In the genomic region with DNA sequence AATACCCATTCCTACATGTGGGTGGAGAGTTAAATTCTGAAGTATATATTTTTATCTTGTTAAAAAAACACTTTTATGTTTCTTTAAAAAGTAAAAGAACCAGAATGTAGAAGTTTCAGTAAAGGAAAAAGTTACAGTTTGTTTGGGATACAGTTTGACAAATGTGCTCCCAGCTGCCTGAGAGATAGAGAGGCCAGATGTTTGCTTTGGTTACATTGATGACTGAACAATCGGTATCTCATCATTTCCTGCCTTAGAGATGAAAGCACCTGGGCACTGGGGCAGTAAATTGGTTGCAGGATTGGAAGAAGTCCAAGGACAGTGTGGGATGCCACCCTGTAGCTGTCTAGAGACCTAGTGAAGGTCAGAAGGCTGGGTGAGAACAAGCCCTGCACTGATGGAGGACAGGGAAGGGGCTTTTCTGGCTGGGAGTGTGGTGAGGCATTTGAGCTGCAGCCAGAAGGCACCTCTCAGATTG, we compare ENCODE assay signal across 8 cellular contexts. TPM values are rescaled to one million over a fixed set of nuclear protein-coding genes. Genes with fewer than 3 reads are reported as not detected.
DNase-seq lines count a peak whose midpoint lies in the region; ATAC-seq and TF ChIP-seq lines count a peak whose summit lies in the region.

No MANE protein-coding gene starts in this region.

- H3K27ac ChIP-seq in HEK293 (ENCODE audit: extremely low read depth, low read depth, low read length) = no peak overlapping the region

- no peaks in the 10 kb centered on the region for H3K27me3 Mint-ChIP-seq in activated CD4-positive, alpha-beta memory T cell treated with anti-CD3 and anti-CD28 coated beads, Interleukin-2, amount 10 ng/mL, durations not matched to agents 7 days and 5 days

- POLR2A ChIA-PET in HEK293 (lab: Yijun Ruan, JAX) (interaction anchor here (0.7 to 5.6 kb wide), 2 partner anchors 11 to 16 kb away, joined by 3 to 35 read pairs; a partner anchor contains a TSS), GM10248 (lab: Yijun Ruan, JAX) (interaction anchor here (0.6 to 1.0 kb wide), 2 partner anchors 16 to 29 kb away, joined by 3 to 4 read pairs; a partner anchor contains a TSS)
- POLR2A ChIA-PET in activated CD4-positive, alpha-beta memory T cell treated with anti-CD3 and anti-CD28 coated beads, Interleukin-2, amount 10 ng/mL, durations not matched to agents 7 days and 5 days (lab: Charles Lee) = interaction anchor here (0.8 to 3.4 kb wide), 8 partner anchors 12 to 45 kb away, joined by 3 to 19 read pairs (median 6); a partner anchor contains a TSS

- peaks cover 6 to 42% of the 10 kb centered on the region in 2 experiments; a peak in 2 of 3 replicates for H3K36me3 ChIP-seq in HEK293 (ENCODE audit: control insufficient read depth in 2 of 2, insufficient read depth in 1 of 2, low read length in 2 of 2)

- H3K9me3 Mint-ChIP-seq in activated CD4-positive, alpha-beta memory T cell treated with anti-CD3 and anti-CD28 coated beads, Interleukin-2, amount 10 ng/mL, durations not matched to agents 7 days and 5 days = no peaks in the 10 kb centered on the region

- no peaks in the 10 kb centered on the region for H3K9me3 ChIP-seq in HEK293 (ENCODE audit: control insufficient read depth, insufficient read depth, low read depth, low read length)

- H3K4me3 ChIP-seq in AG10803 (ENCODE audit: low read length) = no peak overlapping the region
- H3K4me3 ChIP-seq in HEK293 (ENCODE audit: low read depth, low read length) = no peak overlapping the region

- H3K4me3 Mint-ChIP-seq in activated CD4-positive, alpha-beta memory T cell treated with anti-CD3 and anti-CD28 coated beads, Interleukin-2, amount 10 ng/mL, durations not matched to agents 7 days and 5 days = no peak overlapping the region

- H3K4me1 Mint-ChIP-seq in activated CD4-positive, alpha-beta memory T cell treated with anti-CD3 and anti-CD28 coated beads, Interleukin-2, amount 10 ng/mL, durations not matched to agents 7 days and 5 days = peaks cover 60% of the 10 kb centered on the region

- TF ChIP-seq CTCF in AG10803 (conservative IDR thresholded peaks at IDR 0.05; ENCODE audit: low read length) (no peak), HEK293 (tag by site-specific recombination; IDR thresholded peaks at IDR 0.05) (no peak), GM10248 (IDR thresholded peaks at IDR 0.05; ENCODE audit: control extremely low read depth, extremely low read depth, low read depth, missing control alignments) (no peak)

- peaks cover 6% of the 10 kb centered on the region; the same call in 1 of the 2 replicates for H3K4me1 ChIP-seq in HEK293 (ENCODE audit: control insufficient read depth, insufficient read depth, low read length)

- peak overlapping the region; percentile 66 for H3K27ac Mint-ChIP-seq in activated CD4-positive, alpha-beta memory T cell treated with anti-CD3 and anti-CD28 coated beads, Interleukin-2, amount 10 ng/mL, durations not matched to agents 7 days and 5 days

- H3K36me3 Mint-ChIP-seq in activated CD4-positive, alpha-beta memory T cell treated with anti-CD3 and anti-CD28 coated beads, Interleukin-2, amount 10 ng/mL, durations not matched to agents 7 days and 5 days (ENCODE audit: low read depth) = peaks cover 59% of the 10 kb centered on the region

- CTCF ChIA-PET in HEK293 (lab: Yijun Ruan, JAX) (interaction anchor here (1.2 kb wide), 1 partner anchor 35 kb away, joined by 4 read pairs; no protein-coding TSS in a partner anchor), GM10248 (lab: Yijun Ruan, JAX) (interaction anchor here (1.4 kb wide), 1 partner anchor 9 kb away, joined by 6 read pairs; no protein-coding TSS in a partner anchor)
- CTCF ChIA-PET in activated CD4-positive, alpha-beta memory T cell treated with anti-CD3 and anti-CD28 coated beads, Interleukin-2, amount 10 ng/mL, durations not matched to agents 7 days and 5 days (lab: Charles Lee) = interaction anchor here (0.9 to 2.5 kb wide), 2 partner anchors 47 to 106 kb away, joined by 3 to 7 read pairs; no protein-coding TSS in a partner anchor

- peak; percentile 33 for ATAC-seq in left lobe of liver
- no peak for ATAC-seq in GM21723 (IDR thresholded peaks at IDR 0.05; ENCODE audit: unreplicated experiment)
- ATAC-seq in HG03139 (IDR thresholded peaks at IDR 0.05; ENCODE audit: unreplicated experiment) = no peak

- peak; percentile 44 for DNase-seq in AG10803 (ENCODE audit: low read depth)
- DNase-seq in activated CD4-positive, alpha-beta memory T cell treated with anti-CD3 and anti-CD28 coated beads, Interleukin-2, amount 10 ng/mL, durations not matched to agents 7 days and 5 days = no peak
- DNase-seq in left lobe of liver (ENCODE audit: low spot score) = no peak
- no peak for DNase-seq in GM10248 (ENCODE audit: extremely low spot score)
- no peak for DNase-seq in effector CD4-positive, alpha-beta T cell

TF ChIP-seq in HEK293, 187 proteins besides CTCF, POLR2A, EP300 and RAD21:
- TF ChIP-seq ZNF521 (tag by site-specific recombination; IDR thresholded peaks at IDR 0.05) = no peak
- TF ChIP-seq ZNF585B (tag by site-specific recombination; IDR thresholded peaks at IDR 0.05) = no peak
- TF ChIP-seq, protein P1, sequence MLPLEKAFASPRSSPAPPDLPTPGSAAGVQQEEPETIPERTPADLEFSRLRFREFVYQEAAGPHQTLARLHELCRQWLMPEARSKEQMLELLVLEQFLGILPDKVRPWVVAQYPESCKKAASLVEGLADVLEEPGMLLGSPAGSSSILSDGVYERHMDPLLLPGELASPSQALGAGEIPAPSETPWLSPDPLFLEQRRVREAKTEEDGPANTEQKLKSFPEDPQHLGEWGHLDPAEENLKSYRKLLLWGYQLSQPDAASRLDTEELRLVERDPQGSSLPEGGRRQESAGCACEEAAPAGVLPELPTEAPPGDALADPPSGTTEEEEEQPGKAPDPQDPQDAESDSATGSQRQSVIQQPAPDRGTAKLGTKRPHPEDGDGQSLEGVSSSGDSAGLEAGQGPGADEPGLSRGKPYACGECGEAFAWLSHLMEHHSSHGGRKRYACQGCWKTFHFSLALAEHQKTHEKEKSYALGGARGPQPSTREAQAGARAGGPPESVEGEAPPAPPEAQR (tag by site-specific recombination; IDR thresholded peaks at IDR 0.05) = no peak
- TF ChIP-seq ZNF366 (tag by site-specific recombination; conservative IDR thresholded peaks at IDR 0.05) = 0 out of 2 replicates have a peak, but pooled peaks have one; percentile 19
- TF ChIP-seq ZNF341 (tag by site-specific recombination; IDR thresholded peaks at IDR 0.05; ENCODE audit: low read depth) = no peak

RNA-seq across cellular contexts. Expression of a gene that starts 16.6 kb away (rescaled TPM):
- 100 to 1,000 TPM; 168 TPM for total RNA-seq in activated CD4-positive, alpha-beta memory T cell treated with anti-CD3 and anti-CD28 coated beads, Interleukin-2, amount 10 ng/mL, durations not matched to agents 7 days and 5 days
- total RNA-seq in left lobe of liver = 26.2 TPM

RNA-seq across cellular contexts. Expression of a gene that starts 28.4 kb away (rescaled TPM):
- 10 to 100 TPM; 31.1 to 32.8 TPM for total RNA-seq in activated CD4-positive, alpha-beta memory T cell treated with anti-CD3 and anti-CD28 coated beads, Interleukin-2, amount 10 ng/mL, durations not matched to agents 7 days and 5 days
- 13.3 TPM for total RNA-seq in left lobe of liver
